In genomic region chr2:127348421-127349000, GRCh38 we compare ENCODE assay signal across 1 cellular context.
TF ChIP-seq lines count a peak whose summit lies in the region.

No MANE protein-coding gene starts in this region.

TF ChIP-seq in GM12878, 131 proteins besides CTCF, POLR2A, EP300 and RAD21:
- TF ChIP-seq E2F4 (IDR thresholded peaks at IDR 0.05; ENCODE audit: low read depth, low read length): no peak
- no peak for TF ChIP-seq IKZF2 (IDR thresholded peaks at IDR 0.05)
- no peak for TF ChIP-seq BMI1 (IDR thresholded peaks at IDR 0.05; ENCODE audit: borderline replicate concordance)
- TF ChIP-seq TCF7 (IDR thresholded peaks at IDR 0.05; ENCODE audit: borderline replicate concordance): no peak
- no peak for TF ChIP-seq NBN (IDR thresholded peaks at IDR 0.05)
- no peak for TF ChIP-seq NFXL1 (IDR thresholded peaks at IDR 0.05; ENCODE audit: borderline replicate concordance)
- TF ChIP-seq PAX8 (IDR thresholded peaks at IDR 0.05): no peak
- TF ChIP-seq RELB (IDR thresholded peaks at IDR 0.05; ENCODE audit: low read depth): no peak
- TF ChIP-seq IRF4 (IDR thresholded peaks at IDR 0.05; ENCODE audit: low read depth, low read length): no peak
- TF ChIP-seq CEBPB (IDR thresholded peaks at IDR 0.05; ENCODE audit: borderline replicate concordance in 1 of 2, low read depth in 2 of 2, low read length in 2 of 2): no peak
- TF ChIP-seq SMAD1 (IDR thresholded peaks at IDR 0.05; ENCODE audit: low read depth, partially characterized antibody): no peak
- no peak for TF ChIP-seq IRF5 (IDR thresholded peaks at IDR 0.05; ENCODE audit: borderline replicate concordance)
- TF ChIP-seq CHD2 (IDR thresholded peaks at IDR 0.05; ENCODE audit: borderline replicate concordance, low read depth, low read length): no peak
- TF ChIP-seq GATAD2B (conservative IDR thresholded peaks at IDR 0.05; ENCODE audit: low read depth): no peak
- TF ChIP-seq EZH2 (IDR thresholded peaks at IDR 0.05; ENCODE audit: borderline replicate concordance, control insufficient read depth, low read depth, low read length): no peak
- TF ChIP-seq KLF5 (IDR thresholded peaks at IDR 0.05; ENCODE audit: partially characterized antibody): no peak
- TF ChIP-seq MEF2B (IDR thresholded peaks at IDR 0.05; ENCODE audit: partially characterized antibody, poor library complexity, severe bottlenecking): no peak
- TF ChIP-seq RFX5 (IDR thresholded peaks at IDR 0.05; ENCODE audit: low read depth, low read length): no peak
